Comparison of ENCODE assay signal across 21 cellular contexts in the genomic region with DNA sequence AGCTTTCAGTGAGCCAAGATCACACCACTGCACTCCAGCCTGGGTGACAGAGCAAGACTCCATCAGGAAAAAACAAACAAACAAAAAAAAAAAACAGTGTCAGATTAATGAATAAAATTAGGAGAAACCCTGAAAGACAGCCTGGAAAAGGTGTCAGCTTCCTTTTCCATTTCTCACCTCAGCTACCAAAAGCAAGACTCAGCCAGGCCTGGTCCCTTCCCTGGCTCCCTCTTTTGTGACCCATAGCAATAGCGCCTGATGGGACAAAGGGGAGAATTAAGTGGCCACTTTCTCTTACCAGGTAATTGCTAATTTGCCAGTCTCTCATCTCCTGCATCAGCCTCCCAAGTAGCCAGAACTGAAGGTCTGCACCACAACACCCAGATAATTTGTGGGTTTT. TPM values are rescaled to one million over a fixed set of nuclear protein-coding genes. Genes with fewer than 3 reads are reported as not detected.
DNase-seq lines count a peak whose midpoint lies in the region; ATAC-seq and TF ChIP-seq lines count a peak whose summit lies in the region.
"Had no signal": no experiment of that assay in that cellular context is flagged by ENCODE, and none has a peak within 500 bp of the region (broad histone marks: within the 10 kb centered on the region; RNA-seq: fewer than 3 reads in every experiment).

No MANE protein-coding gene starts in this region.

- TF ChIP-seq CTCF in right atrium auricular region (IDR thresholded peaks at IDR 0.05) (no peak), lower lobe of right lung (IDR thresholded peaks at IDR 0.05) (no peak)

- DNase-seq in right atrium auricular region (ENCODE audit: low spot score) = no peak
- no peak for DNase-seq in Right ventricle myocardium superior
- DNase-seq in lower lobe of right lung = no peak
- DNase-seq in stimulated activated effector memory CD8-positive, alpha-beta T cell treated with anti-CD3 and anti-CD28 coated beads, Interleukin-12 subunit alpha, Interleukin-12 subunit beta, amount 100 ng/mL, for 72 hours (ENCODE audit: low spot score in 2 of 2) = no peak
- DNase-seq in mesenteric fat pad (ENCODE audit: low spot score) = no peak
- DNase-seq in NCI-H2227 treated with DMSO at 0.1 percent for 48 hours (lab: John Stamatoyannopoulos, UW) = no peak
- no peak for DNase-seq in COLO668 (lab: John Stamatoyannopoulos, UW; ENCODE audit: unreplicated experiment)
- DNase-seq: caudate nucleus; GDM1; glutamatergic neuron; NCI-H1417; NCI-H526; stimulated activated CD4-positive, alpha-beta T cell treated with anti-CD3 and anti-CD28 coated beads, Interleukin-12 subunit alpha, Interleukin-12 subunit beta, amount 100 ng/mL, for 4 hours had no signal

- H3K36me3 Mint-ChIP-seq in stimulated activated effector memory CD8-positive, alpha-beta T cell treated with anti-CD3 and anti-CD28 coated beads, Interleukin-12 subunit alpha, Interleukin-12 subunit beta, amount 100 ng/mL, for 72 hours = peaks cover 6% of the 10 kb centered on the region

- H3K27ac ChIP-seq in right atrium auricular region (peak overlapping the region; percentile 44 to 79), lower lobe of right lung (peak overlapping the region; percentile 77)
- H3K27ac ChIP-seq: BLaER1 treated with 17β-estradiol and CSF1 and Interleukin-3, amounts not matched to agents 10 nM and 100 nM had no signal

- H3K4me1 Mint-ChIP-seq in stimulated activated effector memory CD8-positive, alpha-beta T cell treated with anti-CD3 and anti-CD28 coated beads, Interleukin-12 subunit alpha, Interleukin-12 subunit beta, amount 100 ng/mL, for 72 hours = peaks cover 31% of the 10 kb centered on the region

- no peak for ATAC-seq in Right ventricle myocardium superior (ENCODE audit: poor library complexity)
- no peak for ATAC-seq in lower lobe of right lung
- no peak for ATAC-seq in stimulated activated effector memory CD8-positive, alpha-beta T cell treated with anti-CD3 and anti-CD28 coated beads, Interleukin-12 subunit alpha, Interleukin-12 subunit beta, amount 100 ng/mL, for 72 hours
- ATAC-seq in GM18502 (IDR thresholded peaks at IDR 0.05; ENCODE audit: poor library complexity, unreplicated experiment) = no peak
- ATAC-seq: GM12878 had no signal

- H3K4me3 ChIP-seq in right atrium auricular region = no peak overlapping the region
- no peak overlapping the region for H3K4me3 ChIP-seq in lower lobe of right lung
- H3K4me3 ChIP-seq: BLaER1 treated with 17β-estradiol and CSF1 and Interleukin-3, amounts not matched to agents 10 nM and 100 nM; GM12878 had no signal

- intact Hi-C loops in Right ventricle myocardium superior (cut with DNase I) = no loop called here
- intact Hi-C loops in lower lobe of right lung (cut with DNase I) = no loop called here

- H3K9me3 Mint-ChIP-seq in stimulated activated effector memory CD8-positive, alpha-beta T cell treated with anti-CD3 and anti-CD28 coated beads, Interleukin-12 subunit alpha, Interleukin-12 subunit beta, amount 100 ng/mL, for 72 hours = no peaks in the 10 kb centered on the region
- H3K9me3 Mint-ChIP-seq: activated T-helper 2 cell treated with anti-CD3 and anti-CD28 coated beads, Interferon-gamma antibody, Interleukin-2, Interleukin-4, amounts not matched to agents 10 μg/mL and 5 μg/mL and 100 μg/mL, durations not matched to agents 14 hours and 24 hours and 36 hours had no signal

- H3K27me3 ChIP-seq in right atrium auricular region = no peaks in the 10 kb centered on the region
- H3K27me3 ChIP-seq in lower lobe of right lung (ENCODE audit: low read depth) = no peaks in the 10 kb centered on the region

- H3K4me1 ChIP-seq in right atrium auricular region = peaks cover 0 to 25% of the 10 kb centered on the region in 2 donors
- peaks cover 30% of the 10 kb centered on the region for H3K4me1 ChIP-seq in lower lobe of right lung

- H3K4me3 Mint-ChIP-seq in stimulated activated effector memory CD8-positive, alpha-beta T cell treated with anti-CD3 and anti-CD28 coated beads, Interleukin-12 subunit alpha, Interleukin-12 subunit beta, amount 100 ng/mL, for 72 hours = no peak overlapping the region

- peak overlapping the region; percentile 61 for H3K27ac Mint-ChIP-seq in stimulated activated effector memory CD8-positive, alpha-beta T cell treated with anti-CD3 and anti-CD28 coated beads, Interleukin-12 subunit alpha, Interleukin-12 subunit beta, amount 100 ng/mL, for 72 hours
- H3K27ac Mint-ChIP-seq: activated T-helper 2 cell treated with anti-CD3 and anti-CD28 coated beads, Interferon-gamma antibody, Interleukin-2, Interleukin-4, amounts not matched to agents 10 μg/mL and 5 μg/mL and 100 μg/mL, durations not matched to agents 14 hours and 24 hours and 36 hours had no signal

- H3K9me3 ChIP-seq in right atrium auricular region (no peaks in the 10 kb centered on the region), lower lobe of right lung (no peaks in the 10 kb centered on the region)
- H3K9me3 ChIP-seq: BLaER1 treated with 17β-estradiol and CSF1 and Interleukin-3, amounts not matched to agents 10 nM and 100 nM had no signal

- no peaks in the 10 kb centered on the region for H3K36me3 ChIP-seq in right atrium auricular region
- H3K36me3 ChIP-seq in lower lobe of right lung = no peaks in the 10 kb centered on the region
- H3K36me3 ChIP-seq: BLaER1 treated with 17β-estradiol and CSF1 and Interleukin-3, amounts not matched to agents 10 nM and 100 nM had no signal

RNA-seq across cellular contexts. Expression of a gene that starts 3.9 kb away (rescaled TPM):
- total RNA-seq in right atrium auricular region (10 to 100 TPM; 60.3 to 69.0 TPM), Right ventricle myocardium superior (80.0 TPM), lower lobe of right lung (50.1 TPM), mesenteric fat pad (74.7 TPM)

RNA-seq across cellular contexts. Expression of a gene that starts 4.7 kb away (rescaled TPM):
- 10 to 100 TPM; 44.2 to 44.7 TPM for total RNA-seq in right atrium auricular region
- 54.0 TPM for total RNA-seq in Right ventricle myocardium superior
- total RNA-seq in lower lobe of right lung = 59.6 TPM
- total RNA-seq in mesenteric fat pad = 72.2 TPM

RNA-seq across cellular contexts. Expression of a gene that starts 41.5 kb away (rescaled TPM):
- total RNA-seq in right atrium auricular region (1 to 10 TPM; 8.3 to 9.9 TPM), Right ventricle myocardium superior (21.1 TPM), lower lobe of right lung (20.1 TPM), mesenteric fat pad (15.5 TPM)

RNA-seq across cellular contexts. Expression of a gene that starts 43.6 kb away (rescaled TPM):
- 1 to 10 TPM in 1 of 2 donors, not detected in 1; 1.3 TPM for total RNA-seq in right atrium auricular region
- not detected for total RNA-seq in Right ventricle myocardium superior
- total RNA-seq in lower lobe of right lung = 1.9 TPM
- total RNA-seq in mesenteric fat pad = 35.9 TPM
- total RNA-seq: A673; activated T-helper 2 cell treated with anti-CD3 and anti-CD28 coated beads, Interferon-gamma antibody, Interleukin-2, Interleukin-4, amounts not matched to agents 10 μg/mL and 5 μg/mL and 100 μg/mL, durations not matched to agents 14 hours and 24 hours and 36 hours; H1; liver; urinary bladder had no signal
